11 cellular contexts compared by ENCODE assay signal in the genomic region with DNA sequence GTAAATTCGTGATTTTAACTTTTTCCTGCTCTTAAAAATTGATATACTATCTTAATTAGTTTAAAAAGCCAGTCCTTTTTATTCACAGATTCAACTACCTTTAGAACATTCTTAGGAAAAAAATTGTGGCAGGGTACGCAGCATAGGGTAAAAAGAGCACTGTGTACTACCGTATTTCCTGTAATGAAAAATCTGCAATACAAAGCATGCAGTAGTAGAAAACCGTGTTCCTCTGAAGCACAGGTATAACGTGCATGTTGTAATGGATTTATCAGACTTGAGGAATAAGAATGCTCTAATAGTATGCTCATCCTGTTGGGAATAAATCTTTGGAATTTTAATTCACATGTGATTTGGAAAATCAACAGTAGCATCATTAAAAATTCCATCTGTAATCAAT.
"Had no signal": no experiment of that assay in that cellular context is flagged by ENCODE, and none has a peak within 500 bp of the region (broad histone marks: within the 10 kb centered on the region; RNA-seq: fewer than 3 reads in every experiment).

No MANE protein-coding gene starts in this region.

- DNase-seq: GM23248, GOT3, H7, H9, HCEC 1CT, HFFc6 had no signal

- H3K4me1 ChIP-seq: HAP-1 had no signal

- H3K4me3 ChIP-seq: GM23248, GM23338, HAP-1 had no signal

- H3K9me3 ChIP-seq: HAP-1 had no signal

- FAIRE-seq: H1, H54 had no signal

- H3K27ac ChIP-seq: GM23248 had no signal

- H3K36me3 ChIP-seq: HAP-1 had no signal

- H3K9ac ChIP-seq: GM23248 had no signal

- ATAC-seq: GM23338, HCT116 had no signal

- H2AFZ ChIP-seq: GM23248, GM23338 had no signal

- H3K4me2 ChIP-seq: GM23338 had no signal
